Comparison of ENCODE assay signal across 8 cellular contexts in the genomic region with DNA sequence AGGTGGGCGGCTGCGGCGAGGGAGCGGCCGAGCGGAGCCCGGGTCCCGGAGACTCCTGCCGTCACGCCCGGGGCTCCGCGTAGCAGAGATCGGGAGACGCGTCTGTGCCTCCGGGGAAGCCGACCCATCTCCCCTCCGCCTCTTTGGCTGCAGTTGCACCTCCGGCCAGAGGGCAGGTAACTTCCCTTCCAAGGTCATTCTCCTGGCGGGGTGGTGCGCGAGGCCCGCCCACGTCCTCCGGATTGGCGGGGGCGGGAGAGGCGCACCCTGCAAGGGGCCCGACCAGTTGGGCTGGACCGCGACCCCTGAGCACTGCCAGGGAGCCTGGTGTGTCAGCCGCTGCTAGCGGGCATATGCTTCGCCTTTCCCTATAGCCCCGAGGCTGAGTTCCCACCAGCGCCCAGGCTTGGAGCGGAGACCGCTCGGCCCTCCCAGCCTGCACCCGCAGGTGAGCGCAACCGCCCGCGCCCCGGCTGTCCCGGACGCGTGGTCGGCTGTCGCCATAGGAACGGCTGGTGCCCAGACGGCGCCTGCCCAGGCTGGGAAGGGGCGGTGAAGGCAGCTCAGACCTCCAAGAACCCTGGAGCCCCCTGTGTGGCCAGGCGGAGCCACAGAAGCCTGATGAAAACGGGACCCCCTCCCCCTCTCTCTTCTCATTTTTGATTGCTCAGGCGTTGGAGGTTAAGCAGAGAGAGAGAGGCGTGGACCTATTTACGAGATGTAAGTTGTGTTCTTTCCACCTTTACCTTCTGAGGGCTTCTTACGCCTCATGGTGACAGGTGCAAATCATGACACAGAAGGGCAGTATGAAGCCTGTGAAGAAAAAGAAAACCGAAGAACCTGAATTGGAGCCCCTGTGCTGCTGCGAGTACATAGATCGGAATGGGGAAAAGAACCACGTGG. TPM values are rescaled to one million over a fixed set of nuclear protein-coding genes. Genes with fewer than 3 reads are reported as not detected.
DNase-seq lines count a peak whose midpoint lies in the region; ATAC-seq, FAIRE-seq and TF ChIP-seq lines count a peak whose summit lies in the region.

No MANE protein-coding gene starts in this region.

- H3K27me3 ChIP-seq in HepG2 (ENCODE audit: control insufficient read depth in 1 of 2, insufficient read depth in 2 of 2, low read length in 2 of 2), result peaks cover 0 to 23% of the 10 kb centered on the region in 2 experiments; a peak in 2 of 5 replicates

- no peaks in the 10 kb centered on the region for H3K79me2 ChIP-seq in HepG2 (ENCODE audit: insufficient read depth, low read length)

- intact Hi-C loops in HepG2 (cut with micrococcal nuclease; ENCODE audit: unreplicated experiment), result loop anchor here (1.0 kb wide), 2 partner anchors 18 to 108 kb away; a partner anchor contains a TSS

- TF ChIP-seq EP300 in HepG2 (IDR thresholded peaks at IDR 0.05; ENCODE audit: low read depth in 2 of 2, low read length in 2 of 2) (no peak), HepG2 (CRISPR knock-in tag; IDR thresholded peaks at IDR 0.05; ENCODE audit: borderline replicate concordance) (no peak)

- ATAC-seq in GM21717 (IDR thresholded peaks at IDR 0.05; ENCODE audit: unreplicated experiment), result peak; percentile 42
- ATAC-seq in central memory CD8-positive, alpha-beta T cell (replicated peaks; ENCODE audit: extremely low read depth, poor library complexity, severe bottlenecking), result peak; percentile 38
- peak; percentile 85 for ATAC-seq in HepG2

- no peaks in the 10 kb centered on the region for H3K27me3 Mint-ChIP-seq in IgD-negative memory B cell
- H3K27me3 Mint-ChIP-seq in T-helper 2 cell treated with Interferon-gamma antibody and Interleukin-4, amounts not matched to agents 5 μg/mL and 100 μg/mL, for 36 hours (ENCODE audit: low read depth), result peaks cover 53% of the 10 kb centered on the region
- peaks cover 20% of the 10 kb centered on the region for H3K27me3 Mint-ChIP-seq in central memory CD8-positive, alpha-beta T cell

- TF ChIP-seq RAD21 in HepG2 (CRISPR knock-in tag; IDR thresholded peaks at IDR 0.05), result no peak

- peaks cover 4% of the 10 kb centered on the region; the same call in 1 of the 2 replicates for H3K4me1 ChIP-seq in HepG2 (ENCODE audit: insufficient read depth, low read length)

- BruUV-seq in HepG2 (replicated peaks; lab: Mats Ljungman, UMichigan), result no TSS peak

- H3K4me3 Mint-ChIP-seq in IgD-negative memory B cell, result peak overlapping the region; percentile 80 to 88 (median 86)
- peak overlapping the region; percentile 60 for H3K4me3 Mint-ChIP-seq in T-helper 2 cell treated with Interferon-gamma antibody and Interleukin-4, amounts not matched to agents 5 μg/mL and 100 μg/mL, for 36 hours
- peak overlapping the region; percentile 83 for H3K4me3 Mint-ChIP-seq in central memory CD8-positive, alpha-beta T cell

- H3K9me3 ChIP-seq in HepG2 (ENCODE audit: low read length), result no peaks in the 10 kb centered on the region

- TF ChIP-seq POLR2A in HepG2 (IDR thresholded peaks at IDR 0.05; ENCODE audit: insufficient read depth in 1 of 2, low read depth in 2 of 2, low read length in 2 of 2), result 0 out of 4 replicates have a peak, but pooled peaks of 1 of the 2 experiments have one; percentile 27

- CTCF ChIA-PET in HepG2 (lab: Yijun Ruan, JAX; ENCODE audit: low intra/inter-chr PET ratio, low total read pairs), result no interaction called here

- peak overlapping the region; percentile 5 to 87 (median 76) for H3K27ac Mint-ChIP-seq in IgD-negative memory B cell
- no peak overlapping the region for H3K27ac Mint-ChIP-seq in T-helper 2 cell treated with Interferon-gamma antibody and Interleukin-4, amounts not matched to agents 5 μg/mL and 100 μg/mL, for 36 hours
- H3K27ac Mint-ChIP-seq in central memory CD8-positive, alpha-beta T cell (ENCODE audit: low read depth), result peak overlapping the region; percentile 37

- peaks cover 12% of the 10 kb centered on the region for H3K36me3 Mint-ChIP-seq in IgD-negative memory B cell
- no peaks in the 10 kb centered on the region for H3K36me3 Mint-ChIP-seq in T-helper 2 cell treated with Interferon-gamma antibody and Interleukin-4, amounts not matched to agents 5 μg/mL and 100 μg/mL, for 36 hours (ENCODE audit: low read depth)
- peaks cover 2% of the 10 kb centered on the region for H3K36me3 Mint-ChIP-seq in central memory CD8-positive, alpha-beta T cell (ENCODE audit: insufficient read depth)

- POLR2A ChIA-PET in HepG2 (lab: Yijun Ruan, JAX), result no interaction called here

- no peak for TF ChIP-seq CTCF in HepG2 (CRISPR knock-in tag; IDR thresholded peaks at IDR 0.05)

- WGBS in HepG2 (ENCODE audit: low lambda C conversion rate), result 43% methylated on average over 14 of the region's 65 CpGs

- DNase-seq in G401 (ENCODE audit: low spot score), result peak; percentile 49
- no peak for DNase-seq in T-helper 2 cell treated with Interferon-gamma antibody and Interleukin-4, amounts not matched to agents 5 μg/mL and 100 μg/mL, for 36 hours (ENCODE audit: low spot score)
- peak in 1 of 2 donors; percentile 17 for DNase-seq in central memory CD8-positive, alpha-beta T cell (ENCODE audit: low spot score in 2 of 2)
- DNase-seq in HepG2 (ENCODE audit: low spot score), result peak; percentile 25
- peak; percentile 15 to 22 for DNase-seq in stimulated activated CD8-positive, alpha-beta memory T cell treated with anti-CD3 and anti-CD28 coated beads, Interleukin-15, amount 100 ng/mL, for 48 hours (ENCODE audit: low read depth in 2 of 2)
- no peak for DNase-seq in NCI-H1694 (lab: John Stamatoyannopoulos, UW)

- no peak overlapping the region for H3K27ac ChIP-seq in HepG2 (ENCODE audit: extremely low read length, insufficient read depth, low read length)

- peaks cover 15 to 26% (median 16%) of the 10 kb centered on the region in 3 donors for H3K4me1 Mint-ChIP-seq in IgD-negative memory B cell
- peaks cover 8% of the 10 kb centered on the region for H3K4me1 Mint-ChIP-seq in T-helper 2 cell treated with Interferon-gamma antibody and Interleukin-4, amounts not matched to agents 5 μg/mL and 100 μg/mL, for 36 hours (ENCODE audit: low read depth)
- peaks cover 17% of the 10 kb centered on the region for H3K4me1 Mint-ChIP-seq in central memory CD8-positive, alpha-beta T cell

- peaks cover 0 to 3% (median 0%) of the 10 kb centered on the region in 3 donors for H3K9me3 Mint-ChIP-seq in IgD-negative memory B cell
- H3K9me3 Mint-ChIP-seq in T-helper 2 cell treated with Interferon-gamma antibody and Interleukin-4, amounts not matched to agents 5 μg/mL and 100 μg/mL, for 36 hours, result no peaks in the 10 kb centered on the region
- no peaks in the 10 kb centered on the region for H3K9me3 Mint-ChIP-seq in central memory CD8-positive, alpha-beta T cell

- H3K4me2 ChIP-seq in HepG2 (ENCODE audit: low read depth, low read length), result peak overlapping the region; percentile 97

- no peak overlapping the region for H2AFZ ChIP-seq in HepG2 (ENCODE audit: low read length)

- no peaks in the 10 kb centered on the region for H4K20me1 ChIP-seq in HepG2 (ENCODE audit: insufficient read depth, low read length)

- peak overlapping the region; percentile 22; the same call in 1 of the 2 replicates for H3K9ac ChIP-seq in HepG2 (ENCODE audit: insufficient read depth, low read depth, low read length)

- in situ Hi-C loops in G401 (cut with HindIII; ENCODE audit: low sequenced_read_pairs), result no loop called here
- in situ Hi-C loops in HepG2 (cut with HindIII; ENCODE audit: extremely low pct_ligation_motif_present, low pct_unique_long_range_greater_than_20kb), result no loop called here

- FAIRE-seq in HepG2 (lab: Jason Lieb, UNC), result no peak

- no peaks in the 10 kb centered on the region for H3K36me3 ChIP-seq in HepG2 (replicated peaks in 1 of 2; ENCODE audit: control insufficient read depth in 1 of 2, insufficient read depth in 2 of 2, low read length in 2 of 2)

- H3K4me3 ChIP-seq in HepG2 (replicated peaks in 1 of 3; ENCODE audit: insufficient read depth in 1 of 3, low read depth in 2 of 3, low read length in 3 of 3), result peak overlapping the region; percentile 64 to 87 (median 72); a peak in 5 of 6 replicates

TF ChIP-seq in HepG2, 621 proteins besides CTCF, POLR2A, EP300 and RAD21 (continues in another document):
- peak; percentile 66; the same call in 1 of the 2 replicates for TF ChIP-seq CCDC6 (CRISPR knock-in tag; IDR thresholded peaks at IDR 0.05)

RNA-seq across cellular contexts. Expression of a gene that starts 0.5 kb away (rescaled TPM):
- total RNA-seq in G401 (2014; rRNA removed; shearing (Covaris generic)), result 8.0 and 12.1 TPM in 2 replicates
- polyA plus RNA-seq in IgD-negative memory B cell, result 4.1 TPM
- total RNA-seq in HepG2 (2016; rRNA removed; fragmentation: Illumina TruSeq; extraction: Trizol), result 7.8 and 8.8 TPM in 2 replicates
- total RNA-seq in HepG2 (2016; cell fraction: cytosol; rRNA removed; fragmentation: Illumina TruSeq; extraction: Trizol; ENCODE audit: low read depth), result 0.91 and 1.4 TPM in 2 replicates
- 6.3 and 8.0 TPM in 2 replicates for total RNA-seq in HepG2 (2016; cell fraction: insoluble cytoplasmic fraction; rRNA removed; fragmentation: Illumina TruSeq; extraction: Trizol)
- 4.1 and 4.7 TPM in 2 replicates for total RNA-seq in HepG2 (2016; cell fraction: membrane; rRNA removed; fragmentation: Illumina TruSeq; extraction: Trizol)
- total RNA-seq in HepG2 (2016; cell fraction: nucleus; rRNA removed; fragmentation: Illumina TruSeq; extraction: Trizol), result 13.6 and 13.7 TPM in 2 replicates
- 1.4 and 1.6 TPM in 2 replicates for polyA plus RNA-seq in HepG2 (2011; rRNA removed)
- 0.72 and 0.83 TPM in 2 replicates for polyA plus RNA-seq in HepG2 (2011; cell fraction: cytosol; rRNA removed)
- 2.6 and 3.0 TPM in 2 replicates for polyA plus RNA-seq in HepG2 (2011; cell fraction: nucleus; rRNA removed)
- polyA plus RNA-seq in HepG2 (2012), result 0.62 and 0.65 TPM in 2 replicates
- polyA plus RNA-seq in HepG2 (2016; cell fraction: cytosol; fragmentation: Illumina TruSeq; extraction: Trizol; ENCODE audit: low read depth), result 0.82 and 0.84 TPM in 2 replicates
- 4.4 and 5.0 TPM in 2 replicates for polyA plus RNA-seq in HepG2 (2016; cell fraction: insoluble cytoplasmic fraction; fragmentation: Illumina TruSeq; extraction: Trizol; ENCODE audit: low read depth)
- 2.4 and 2.9 TPM in 2 replicates for polyA plus RNA-seq in HepG2 (2016; cell fraction: membrane; fragmentation: Illumina TruSeq; extraction: Trizol; ENCODE audit: low read depth)
- polyA plus RNA-seq in HepG2 (2016; cell fraction: nucleus; fragmentation: Illumina TruSeq; extraction: Trizol; ENCODE audit: insufficient read depth, low read depth), result 11.1 and 12.6 TPM in 2 replicates
- polyA minus RNA-seq in HepG2 (2011; rRNA and poly(A)+ RNA removed; ENCODE audit: low replicate concordance), result 2.9 and 22.9 TPM in 2 replicates
- polyA minus RNA-seq in HepG2 (2011; cell fraction: cytosol; rRNA and poly(A)+ RNA removed), result 0.79 and 0.88 TPM in 2 replicates
- polyA minus RNA-seq in HepG2 (2011; cell fraction: nucleus; rRNA and poly(A)+ RNA removed), result 3.9 and 6.2 TPM in 2 replicates

Comparison
In these comparisons a context has a peak if more than half of its experiments do, and no peak if none do; other contexts are left out.
1. DNase-seq: peak in G401 (single experiment), HepG2 (single experiment) and stimulated activated CD8-positive, alpha-beta memory T cell treated with anti-CD3 and anti-CD28 coated beads, Interleukin-15, amount 100 ng/mL, for 48 hours (2 of 2); none in T-helper 2 cell treated with Interferon-gamma antibody and Interleukin-4, amounts not matched to agents 5 μg/mL and 100 μg/mL, for 36 hours (single experiment) and NCI-H1694 (single experiment).
2. Peak in every context shown above with its lines, with median percentiles within 50 percentile points of each other: ATAC-seq and H3K4me3 Mint-ChIP-seq.